ENCODE assay signal across 17 cellular contexts in genomic region chr10:49151025-49151445, GRCh38. TPM values are rescaled to one million over a fixed set of nuclear protein-coding genes. Genes with fewer than 3 reads are reported as not detected.
DNase-seq lines count a peak whose midpoint lies in the region; ATAC-seq, FAIRE-seq and TF ChIP-seq lines count a peak whose summit lies in the region.
"Had no signal": no experiment of that assay in that cellular context is flagged by ENCODE, and none has a peak within 500 bp of the region (broad histone marks: within the 10 kb centered on the region; RNA-seq: fewer than 3 reads in every experiment).

No MANE protein-coding gene starts in this region.

- H3K4me2 ChIP-seq in HepG2 (ENCODE audit: low read depth, low read length), result no peak overlapping the region

- H3K9me3 ChIP-seq in HepG2 (ENCODE audit: low read length) (no peaks in the 10 kb centered on the region), right lobe of liver (peaks cover 0 to 6% (median 0%) of the 10 kb centered on the region in 4 donors)

- H3K9ac ChIP-seq in HepG2 (ENCODE audit: insufficient read depth, low read depth, low read length), result no peak overlapping the region

- TF ChIP-seq CTCF in HepG2 (CRISPR knock-in tag; IDR thresholded peaks at IDR 0.05) (no peak), right lobe of liver (IDR thresholded peaks at IDR 0.05) (no peak)

- TF ChIP-seq POLR2A in HepG2 (IDR thresholded peaks at IDR 0.05; ENCODE audit: insufficient read depth in 1 of 2, low read depth in 2 of 2, low read length in 2 of 2), result no peak
- no peak for TF ChIP-seq POLR2A in right lobe of liver (IDR thresholded peaks at IDR 0.05)

- H3K4me1 ChIP-seq in HepG2 (ENCODE audit: insufficient read depth, low read length), result no peaks in the 10 kb centered on the region
- no peaks in the 10 kb centered on the region for H3K4me1 ChIP-seq in right lobe of liver
- H3K4me1 ChIP-seq: SJSA1 had no signal

- no peaks in the 10 kb centered on the region for H3K27me3 ChIP-seq in HepG2 (ENCODE audit: control insufficient read depth in 1 of 2, insufficient read depth in 2 of 2, low read length in 2 of 2)
- H3K27me3 ChIP-seq in right lobe of liver, result no peaks in the 10 kb centered on the region
- H3K27me3 ChIP-seq: SJSA1 had no signal

- BruUV-seq in HepG2 (replicated peaks; lab: Mats Ljungman, UMichigan), result no TSS peak

- H3K36me3 ChIP-seq in HepG2 (replicated peaks in 1 of 2; ENCODE audit: control insufficient read depth in 1 of 2, insufficient read depth in 2 of 2, low read length in 2 of 2) (no peaks in the 10 kb centered on the region), right lobe of liver (no peaks in the 10 kb centered on the region)
- H3K36me3 ChIP-seq: SJSA1 had no signal

- no peak overlapping the region for H3K27ac ChIP-seq in HepG2 (ENCODE audit: extremely low read length, insufficient read depth, low read length)
- H3K27ac ChIP-seq in right lobe of liver, result no peak overlapping the region
- H3K27ac ChIP-seq: SJSA1 had no signal

- 0% methylated on average over 1 of the region's 2 CpGs for WGBS in HepG2 (ENCODE audit: low lambda C conversion rate)
- 0% methylated on average over 1 of the region's 2 CpGs for WGBS in right lobe of liver (ENCODE audit: insufficient coverage, low coverage, low lambda C conversion rate, missing lambda C conversion rate)

- H4K20me1 ChIP-seq in HepG2 (ENCODE audit: insufficient read depth, low read length), result no peaks in the 10 kb centered on the region

- DNase-seq in HepG2 (ENCODE audit: low spot score), result no peak
- DNase-seq in right lobe of liver, result no peak
- peak; percentile 49 for DNase-seq in NCI-H146 treated with DMSO at 0.1 percent for 48 hours (lab: John Stamatoyannopoulos, UW; ENCODE audit: unreplicated experiment)
- no peak for DNase-seq in middle frontal gyrus (ENCODE audit: extremely low spot score, low spot score)
- no peak for DNase-seq in activated CD8-positive, alpha-beta memory T cell treated with anti-CD3 and anti-CD28 coated beads, Interleukin-2, amount 50 U/mL, for 4 hours
- DNase-seq in KG1 (lab: John Stamatoyannopoulos, UW), result no peak
- DNase-seq in stimulated activated CD4-positive, alpha-beta T cell treated with anti-CD3 and anti-CD28 coated beads, Interleukin-4, amount 100 ng/mL, for 24 hours, result no peak
- DNase-seq: H7, NCI-H1694 treated with DMSO at 0.1 percent for 48 hours, NCI-H446, T-cell had no signal

- H3K4me3 ChIP-seq in HepG2 (replicated peaks in 1 of 3; ENCODE audit: insufficient read depth in 1 of 3, low read depth in 2 of 3, low read length in 3 of 3), result no peak overlapping the region
- no peak overlapping the region for H3K4me3 ChIP-seq in right lobe of liver
- H3K4me3 ChIP-seq: SJSA1 had no signal

- CTCF ChIA-PET in HepG2 (lab: Yijun Ruan, JAX; ENCODE audit: low intra/inter-chr PET ratio, low total read pairs), result no interaction called here

- ATAC-seq in HepG2 (no peak), right lobe of liver (no peak), SK-N-SH treated with all-trans-retinoic acid at 6 μM for 48 hours (peak; percentile 31; the same call in 1 of the 3 replicates)
- ATAC-seq: CD8-positive, alpha-beta T cell; T-cell had no signal

- no peak for TF ChIP-seq RAD21 in HepG2 (CRISPR knock-in tag; IDR thresholded peaks at IDR 0.05)

- no peak for TF ChIP-seq EP300 in HepG2 (IDR thresholded peaks at IDR 0.05; ENCODE audit: low read depth in 2 of 2, low read length in 2 of 2)
- no peak for TF ChIP-seq EP300 in HepG2 (CRISPR knock-in tag; IDR thresholded peaks at IDR 0.05; ENCODE audit: borderline replicate concordance)

- in situ Hi-C loops in HepG2 (cut with HindIII; ENCODE audit: extremely low pct_ligation_motif_present, low pct_unique_long_range_greater_than_20kb), result no loop called here

- no peak for FAIRE-seq in HepG2 (lab: Jason Lieb, UNC)

- intact Hi-C loops in HepG2 (cut with micrococcal nuclease; ENCODE audit: unreplicated experiment) (no loop called here), right lobe of liver (cut with DNase I) (no loop called here)

- H2AFZ ChIP-seq in HepG2 (ENCODE audit: low read length), result no peak overlapping the region

- POLR2A ChIA-PET in HepG2 (lab: Yijun Ruan, JAX), result no interaction called here

- no peaks in the 10 kb centered on the region for H3K79me2 ChIP-seq in HepG2 (ENCODE audit: insufficient read depth, low read length)

TF ChIP-seq in HepG2, 621 proteins besides CTCF, POLR2A, EP300 and RAD21 (continues in another document):
- no peak for TF ChIP-seq NR2F2 (IDR thresholded peaks at IDR 0.05; ENCODE audit: borderline replicate concordance, low read depth)

RNA-seq across cellular contexts. Expression of gene FAM170B, which starts 17.2 kb away (rescaled TPM):
- total RNA-seq in HepG2 (2016; rRNA removed; fragmentation: Illumina TruSeq; extraction: Trizol), result not detected in 2 replicates
- not detected in 2 replicates for total RNA-seq in HepG2 (2016; cell fraction: cytosol; rRNA removed; fragmentation: Illumina TruSeq; extraction: Trizol; ENCODE audit: low read depth)
- not detected in 2 replicates for total RNA-seq in HepG2 (2016; cell fraction: insoluble cytoplasmic fraction; rRNA removed; fragmentation: Illumina TruSeq; extraction: Trizol)
- total RNA-seq in HepG2 (2016; cell fraction: membrane; rRNA removed; fragmentation: Illumina TruSeq; extraction: Trizol), result not detected in 2 replicates
- not detected in 2 replicates for total RNA-seq in HepG2 (2016; cell fraction: nucleus; rRNA removed; fragmentation: Illumina TruSeq; extraction: Trizol)
- polyA plus RNA-seq in HepG2 (2011; rRNA removed), result not detected in 2 replicates
- polyA plus RNA-seq in HepG2 (2011; cell fraction: cytosol; rRNA removed), result not detected in 2 replicates
- not detected in 2 replicates for polyA plus RNA-seq in HepG2 (2011; cell fraction: nucleus; rRNA removed)
- not detected in 2 replicates for polyA plus RNA-seq in HepG2 (2012)
- polyA plus RNA-seq in HepG2 (2016; cell fraction: cytosol; fragmentation: Illumina TruSeq; extraction: Trizol; ENCODE audit: low read depth), result not detected in 2 replicates
- polyA plus RNA-seq in HepG2 (2016; cell fraction: insoluble cytoplasmic fraction; fragmentation: Illumina TruSeq; extraction: Trizol; ENCODE audit: low read depth), result not detected in 2 replicates
- polyA plus RNA-seq in HepG2 (2016; cell fraction: membrane; fragmentation: Illumina TruSeq; extraction: Trizol; ENCODE audit: low read depth), result not detected in 2 replicates
- polyA plus RNA-seq in HepG2 (2016; cell fraction: nucleus; fragmentation: Illumina TruSeq; extraction: Trizol; ENCODE audit: insufficient read depth, low read depth), result not detected in 2 replicates
- polyA minus RNA-seq in HepG2 (2011; rRNA and poly(A)+ RNA removed; ENCODE audit: low replicate concordance), result not detected in 2 replicates
- polyA minus RNA-seq in HepG2 (2011; cell fraction: cytosol; rRNA and poly(A)+ RNA removed), result not detected in 2 replicates
- polyA minus RNA-seq in HepG2 (2011; cell fraction: nucleus; rRNA and poly(A)+ RNA removed), result not detected in 2 replicates
- total RNA-seq in right lobe of liver, result not detected
- total RNA-seq: CD8-positive, alpha-beta T cell; H7; SJSA1 had no signal
- polyA plus RNA-seq: BJ, IgD-negative memory B cell had no signal

RNA-seq across cellular contexts. Expression of gene VSTM4, which starts 35.7 kb away (rescaled TPM):
- total RNA-seq in HepG2 (2016; rRNA removed; fragmentation: Illumina TruSeq; extraction: Trizol) (not detected in 2 replicates), right lobe of liver (1 to 10 TPM; 2.1 to 6.6 (median 3.1) TPM)
- total RNA-seq in HepG2 (2016; cell fraction: cytosol; rRNA removed; fragmentation: Illumina TruSeq; extraction: Trizol; ENCODE audit: low read depth), result not detected in 2 replicates
- total RNA-seq in HepG2 (2016; cell fraction: insoluble cytoplasmic fraction; rRNA removed; fragmentation: Illumina TruSeq; extraction: Trizol), result not detected in 2 replicates
- not detected in 2 replicates for total RNA-seq in HepG2 (2016; cell fraction: membrane; rRNA removed; fragmentation: Illumina TruSeq; extraction: Trizol)
- not detected in 2 replicates for total RNA-seq in HepG2 (2016; cell fraction: nucleus; rRNA removed; fragmentation: Illumina TruSeq; extraction: Trizol)
- not detected in 2 replicates for polyA plus RNA-seq in HepG2 (2011; rRNA removed)
- not detected in 2 replicates for polyA plus RNA-seq in HepG2 (2011; cell fraction: cytosol; rRNA removed)
- polyA plus RNA-seq in HepG2 (2011; cell fraction: nucleus; rRNA removed), result not detected in 2 replicates
- polyA plus RNA-seq in HepG2 (2012), result not detected in 2 replicates
- polyA plus RNA-seq in HepG2 (2016; cell fraction: cytosol; fragmentation: Illumina TruSeq; extraction: Trizol; ENCODE audit: low read depth), result not detected in 2 replicates
- not detected in 2 replicates for polyA plus RNA-seq in HepG2 (2016; cell fraction: insoluble cytoplasmic fraction; fragmentation: Illumina TruSeq; extraction: Trizol; ENCODE audit: low read depth)
- polyA plus RNA-seq in HepG2 (2016; cell fraction: membrane; fragmentation: Illumina TruSeq; extraction: Trizol; ENCODE audit: low read depth), result not detected in 2 replicates
- not detected in 2 replicates for polyA plus RNA-seq in HepG2 (2016; cell fraction: nucleus; fragmentation: Illumina TruSeq; extraction: Trizol; ENCODE audit: insufficient read depth, low read depth)
- polyA minus RNA-seq in HepG2 (2011; rRNA and poly(A)+ RNA removed; ENCODE audit: low replicate concordance), result 0.04 TPM in 1 of 2 replicates, not detected in the other
- polyA minus RNA-seq in HepG2 (2011; cell fraction: cytosol; rRNA and poly(A)+ RNA removed), result not detected in 2 replicates
- polyA minus RNA-seq in HepG2 (2011; cell fraction: nucleus; rRNA and poly(A)+ RNA removed), result not detected in 2 replicates
- total RNA-seq: CD8-positive, alpha-beta T cell; OCI-LY7 had no signal
- polyA plus RNA-seq: IgD-negative memory B cell had no signal

RNA-seq across cellular contexts. Expression of gene TMEM273, which starts 37.2 kb away (rescaled TPM):
- not detected in 2 replicates for total RNA-seq in HepG2 (2016; rRNA removed; fragmentation: Illumina TruSeq; extraction: Trizol)
- not detected in 2 replicates for total RNA-seq in HepG2 (2016; cell fraction: cytosol; rRNA removed; fragmentation: Illumina TruSeq; extraction: Trizol; ENCODE audit: low read depth)
- total RNA-seq in HepG2 (2016; cell fraction: insoluble cytoplasmic fraction; rRNA removed; fragmentation: Illumina TruSeq; extraction: Trizol), result not detected in 2 replicates
- not detected in 2 replicates for total RNA-seq in HepG2 (2016; cell fraction: membrane; rRNA removed; fragmentation: Illumina TruSeq; extraction: Trizol)
- total RNA-seq in HepG2 (2016; cell fraction: nucleus; rRNA removed; fragmentation: Illumina TruSeq; extraction: Trizol), result not detected in 2 replicates
- not detected in 2 replicates for polyA plus RNA-seq in HepG2 (2011; rRNA removed)
- polyA plus RNA-seq in HepG2 (2011; cell fraction: cytosol; rRNA removed), result not detected in 2 replicates
- not detected in 2 replicates for polyA plus RNA-seq in HepG2 (2011; cell fraction: nucleus; rRNA removed)
- polyA plus RNA-seq in HepG2 (2012), result not detected in 2 replicates
- not detected in 2 replicates for polyA plus RNA-seq in HepG2 (2016; cell fraction: cytosol; fragmentation: Illumina TruSeq; extraction: Trizol; ENCODE audit: low read depth)
- polyA plus RNA-seq in HepG2 (2016; cell fraction: insoluble cytoplasmic fraction; fragmentation: Illumina TruSeq; extraction: Trizol; ENCODE audit: low read depth), result not detected in 2 replicates
- not detected in 2 replicates for polyA plus RNA-seq in HepG2 (2016; cell fraction: membrane; fragmentation: Illumina TruSeq; extraction: Trizol; ENCODE audit: low read depth)
- not detected in 2 replicates for polyA plus RNA-seq in HepG2 (2016; cell fraction: nucleus; fragmentation: Illumina TruSeq; extraction: Trizol; ENCODE audit: insufficient read depth, low read depth)
- polyA minus RNA-seq in HepG2 (2011; rRNA and poly(A)+ RNA removed; ENCODE audit: low replicate concordance), result not detected in 2 replicates
- not detected in 2 replicates for polyA minus RNA-seq in HepG2 (2011; cell fraction: cytosol; rRNA and poly(A)+ RNA removed)
- polyA minus RNA-seq in HepG2 (2011; cell fraction: nucleus; rRNA and poly(A)+ RNA removed), result not detected in 2 replicates
- 1 to 10 TPM in 5 of 6 experiments, under 1 TPM in 1; 0.86 to 5.3 (median 2.3) TPM for total RNA-seq in right lobe of liver
- total RNA-seq: H7, SJSA1 had no signal
- polyA plus RNA-seq: BJ had no signal
